5 cellular contexts compared by ENCODE assay signal in genomic region chr14:69497866-69498265, GRCh38. TPM values are rescaled to one million over a fixed set of nuclear protein-coding genes. Genes with fewer than 3 reads are reported as not detected.
"Had no signal": no experiment of that assay in that cellular context is flagged by ENCODE, and none has a peak within 500 bp of the region (broad histone marks: within the 10 kb centered on the region; RNA-seq: fewer than 3 reads in every experiment).

No MANE protein-coding gene starts in this region.

RNA-seq across cellular contexts. Expression of gene PLEKHD1, which starts 13.3 kb away (rescaled TPM):
- total RNA-seq: HepG2, HT-29, HT1080, K562 had no signal
- polyA plus RNA-seq: IMR-90, K562 had no signal
